ENCODE assay signal across 9 cellular contexts in genomic region chr16:4664538-4665418, GRCh38. TPM values are rescaled to one million over a fixed set of nuclear protein-coding genes. Genes with fewer than 3 reads are reported as not detected.
DNase-seq lines count a peak whose midpoint lies in the region; ATAC-seq and TF ChIP-seq lines count a peak whose summit lies in the region.
"Had no signal": no experiment of that assay in that cellular context is flagged by ENCODE, and none has a peak within 500 bp of the region (broad histone marks: within the 10 kb centered on the region; RNA-seq: fewer than 3 reads in every experiment).

No MANE protein-coding gene starts in this region.

- no peaks in the 10 kb centered on the region for H3K9me2 ChIP-seq in MM.1S (replicated peaks; ENCODE audit: insufficient read depth, low read length)

- DNase-seq in MM.1S = peak; percentile 72
- peak; percentile 81 for DNase-seq in activated CD8-positive, alpha-beta memory T cell treated with anti-CD3 and anti-CD28 coated beads for 24 hours
- DNase-seq in fibroblast of villous mesenchyme (ENCODE audit: low read depth) = peak; percentile 48
- peak; percentile 42 to 43 for DNase-seq in stimulated activated CD8-positive, alpha-beta memory T cell treated with anti-CD3 and anti-CD28 coated beads, Interleukin-2, amount 100 ng/mL, for 48 hours (ENCODE audit: low read depth in 2 of 2)
- no peak for DNase-seq in pons (ENCODE audit: low spot score)

- no peak for TF ChIP-seq CTCF in MM.1S (IDR thresholded peaks at IDR 0.05; ENCODE audit: low read length)
- TF ChIP-seq CTCF in fibroblast of villous mesenchyme (IDR thresholded peaks at IDR 0.05; ENCODE audit: insufficient read depth, low read depth, low read length) = no peak

- H3K9ac ChIP-seq in BLaER1 = peak overlapping the region; percentile 27; the same call in 1 of the 2 replicates
- H3K9ac ChIP-seq in MM.1S (ENCODE audit: low read length) = no peak overlapping the region

- H3K36me3 ChIP-seq in BLaER1 (peaks cover 52% of the 10 kb centered on the region), MM.1S (replicated peaks; ENCODE audit: insufficient read depth, low read length) (no peaks in the 10 kb centered on the region)

- H3K9me3 ChIP-seq in BLaER1 = no peaks in the 10 kb centered on the region
- H3K9me3 ChIP-seq in MM.1S (replicated peaks; ENCODE audit: insufficient read depth, low read length) = no peaks in the 10 kb centered on the region

- H3K4me3 ChIP-seq in BLaER1 (peak overlapping the region; percentile 20; the same call in 1 of the 2 replicates), MM.1S (ENCODE audit: low read length) (no peak overlapping the region), fibroblast of villous mesenchyme (ENCODE audit: low read depth, low read length) (no peak overlapping the region)

- ATAC-seq in HG03342 (IDR thresholded peaks at IDR 0.05; ENCODE audit: unreplicated experiment) (no peak), SK-N-SH treated with all-trans-retinoic acid at 6 μM for 48 hours (no peak)
- ATAC-seq: Panc1 had no signal

- peaks cover 6% of the 10 kb centered on the region; the same call in 1 of the 2 replicates for H3K79me2 ChIP-seq in MM.1S (ENCODE audit: low read length)

- peak overlapping the region; percentile 67; the same call in 1 of the 2 replicates for H3K27ac ChIP-seq in BLaER1
- peak overlapping the region; percentile 41; the same call in 1 of the 2 replicates for H3K27ac ChIP-seq in MM.1S (ENCODE audit: low read length)

- H4K20me1 ChIP-seq in BLaER1 = peaks cover 81% of the 10 kb centered on the region
- no peaks in the 10 kb centered on the region for H4K20me1 ChIP-seq in MM.1S (ENCODE audit: insufficient read depth, low read length)

- H2AFZ ChIP-seq in MM.1S (ENCODE audit: low read length) = no peak overlapping the region

- H3F3A ChIP-seq in MM.1S (ENCODE audit: insufficient read depth, low read length) = peaks cover 16% of the 10 kb centered on the region; the same call in 1 of the 2 replicates

- no peaks in the 10 kb centered on the region for H3K27me3 ChIP-seq in BLaER1
- no peaks in the 10 kb centered on the region for H3K27me3 ChIP-seq in MM.1S (replicated peaks; ENCODE audit: insufficient read depth, low read length)

- peak overlapping the region; percentile 91 for H3K4me2 ChIP-seq in BLaER1
- peak overlapping the region; percentile 43 for H3K4me2 ChIP-seq in MM.1S (ENCODE audit: low read depth, low read length)

- H3K4me1 ChIP-seq in BLaER1 (peaks cover 68% of the 10 kb centered on the region), MM.1S (ENCODE audit: low read length) (peaks cover 16% of the 10 kb centered on the region)

TF ChIP-seq in SK-N-SH treated with all-trans-retinoic acid at 6 μM for 48 hours, 23 proteins besides CTCF, POLR2A, EP300 and RAD21:
- TF ChIP-seq ISL1 (CRISPR knock-in tag; IDR thresholded peaks at IDR 0.05) (no peak), CSDC2 (CRISPR knock-in tag; IDR thresholded peaks at IDR 0.05) (no peak), ZC3H10 (CRISPR knock-in tag; IDR thresholded peaks at IDR 0.05) (no peak), OSR1 (CRISPR knock-in tag; IDR thresholded peaks at IDR 0.05) (no peak), PATZ1 (CRISPR knock-in tag; IDR thresholded peaks at IDR 0.05; ENCODE audit: borderline replicate concordance) (no peak), CSRNP3 (CRISPR knock-in tag; IDR thresholded peaks at IDR 0.05) (no peak), CREB5 (CRISPR knock-in tag; IDR thresholded peaks at IDR 0.05; ENCODE audit: low read depth) (no peak), BACH2 (CRISPR knock-in tag; IDR thresholded peaks at IDR 0.05; ENCODE audit: borderline replicate concordance) (no peak), TOX (CRISPR knock-in tag; IDR thresholded peaks at IDR 0.05; ENCODE audit: borderline replicate concordance) (no peak), ZNF8 (CRISPR knock-in tag; IDR thresholded peaks at IDR 0.05) (no peak), ESRRG (CRISPR knock-in tag; IDR thresholded peaks at IDR 0.05) (no peak), TSHZ2 (CRISPR knock-in tag; IDR thresholded peaks at IDR 0.05) (no peak), POU6F1 (CRISPR knock-in tag; IDR thresholded peaks at IDR 0.05; ENCODE audit: borderline replicate concordance, low read depth) (no peak)
TF ChIP-seq in SK-N-SH treated with all-trans-retinoic acid at 6 μM for 48 hours: peak in this region for 0.

RNA-seq across cellular contexts. Expression of gene NUDT16L1, which starts 28.6 kb away (rescaled TPM):
- 28.5 and 31.2 TPM in 2 replicates for total RNA-seq in fibroblast of villous mesenchyme

RNA-seq across cellular contexts. Expression of gene MGRN1, which starts 40.2 kb away (rescaled TPM):
- 43.2 and 44.5 TPM in 2 replicates for total RNA-seq in fibroblast of villous mesenchyme

RNA-seq across cellular contexts. Expression of gene UBALD1, which starts 50.1 kb away (rescaled TPM):
- total RNA-seq in fibroblast of villous mesenchyme = 6.9 and 10.3 TPM in 2 replicates
